Comparison of ENCODE assay signal across 8 cellular contexts in the genomic region with DNA sequence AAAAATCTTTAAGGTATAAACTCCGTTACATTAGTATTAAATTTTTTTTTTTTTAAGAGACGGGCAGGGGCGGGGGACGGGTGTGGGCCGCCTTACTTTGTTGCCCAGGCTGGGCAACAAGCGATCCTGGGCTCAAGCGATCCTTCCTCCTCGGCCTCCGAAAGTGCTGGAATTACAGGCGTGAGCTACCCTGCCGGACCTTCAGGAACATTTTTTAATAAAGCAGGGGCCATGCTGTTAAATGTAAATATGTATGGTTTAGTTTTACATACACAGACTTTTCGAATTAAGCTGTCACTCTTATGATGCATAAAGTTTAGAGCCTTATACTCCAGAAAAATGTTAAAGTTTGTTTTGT. TPM values are rescaled to one million over a fixed set of nuclear protein-coding genes. Genes with fewer than 3 reads are reported as not detected.
DNase-seq lines count a peak whose midpoint lies in the region; ATAC-seq, FAIRE-seq and TF ChIP-seq lines count a peak whose summit lies in the region.

No MANE protein-coding gene starts in this region.

- TF ChIP-seq POLR2A in K562 (conservative IDR thresholded peaks at IDR 0.05) (no peak), vagina (IDR thresholded peaks at IDR 0.05) (no peak)

- no peak for TF ChIP-seq RAD21 in K562 (CRISPR knock-in tag; conservative IDR thresholded peaks at IDR 0.05 in 1 of 2, IDR thresholded peaks at IDR 0.05 in 1 of 2)

- no peak for DNase-seq in left ventricle myocardium inferior
- no peak for DNase-seq in Right ventricle myocardium inferior (ENCODE audit: missing footprints)
- DNase-seq in K562 (ENCODE audit: extremely low read depth in 1 of 4, low spot score in 3 of 4): peak in 1 of 4 experiments; percentile 36
- peak; percentile 47 for DNase-seq in medulla oblongata (ENCODE audit: extremely low spot score)
- no peak for DNase-seq in vagina (ENCODE audit: extremely low spot score in 2 of 2)
- DNase-seq in AG20443 (ENCODE audit: low spot score): no peak
- DNase-seq in NCI-H2171 (lab: John Stamatoyannopoulos, UW): no peak
- DNase-seq in DMS79 treated with DMSO at 0.1 percent for 48 hours (lab: John Stamatoyannopoulos, UW): no peak

- H2AFZ ChIP-seq in K562 (ENCODE audit: low read depth, low read length): peak overlapping the region; percentile 30

- no TSS peak for BruUV-seq in K562 (replicated peaks; lab: Mats Ljungman, UMichigan)

- peak overlapping the region; percentile 93 for H3K4me3 ChIP-seq in left ventricle myocardium inferior
- H3K4me3 ChIP-seq in K562: peak overlapping the region; percentile 70
- peak overlapping the region; percentile 71 to 83 for H3K4me3 ChIP-seq in vagina

- H3K36me3 ChIP-seq in left ventricle myocardium inferior: no peaks in the 10 kb centered on the region
- no peaks in the 10 kb centered on the region for H3K36me3 ChIP-seq in K562 (ENCODE audit: control insufficient read depth, insufficient read depth, low read length)
- H3K36me3 ChIP-seq in vagina: no peaks in the 10 kb centered on the region

- intact Hi-C loops in left ventricle myocardium inferior (cut with micrococcal nuclease) (no loop called here), Right ventricle myocardium inferior (cut with DNase I) (loop anchor here (5.0 kb wide), 2 partner anchors 35 kb away; no protein-coding TSS in a partner anchor), K562 (cut with micrococcal nuclease) (loop anchor here (5.0 kb wide), 3 partner anchors 35 to 210 kb away; a partner anchor contains a TSS), vagina (cut with DNase I) (no loop called here)

- H3K79me2 ChIP-seq in K562 (ENCODE audit: control insufficient read depth, insufficient read depth, low read length): peaks cover 72% of the 10 kb centered on the region

- peaks cover 71% of the 10 kb centered on the region for H3K4me1 ChIP-seq in left ventricle myocardium inferior
- H3K4me1 ChIP-seq in K562 (replicated peaks in 1 of 2; ENCODE audit: control insufficient read depth in 2 of 2, insufficient read depth in 2 of 2, low read length in 2 of 2): peaks cover 10 to 23% of the 10 kb centered on the region in 2 experiments; a peak in 4 of 5 replicates
- H3K4me1 ChIP-seq in vagina: peaks cover 50% of the 10 kb centered on the region

- CTCF ChIA-PET in K562 (lab: Yijun Ruan, JAX; ENCODE audit: low intra/inter-chr PET ratio): interaction anchor here (0.5 to 0.7 kb wide), 3 partner anchors 34 to 154 kb away, joined by 3 read pairs; no protein-coding TSS in a partner anchor

- no peaks in the 10 kb centered on the region; the same call in 1 of the 2 replicates for H4K20me1 ChIP-seq in K562 (replicated peaks; ENCODE audit: control insufficient read depth, insufficient read depth, low read length)

- peak overlapping the region; percentile 99 for H3K27ac ChIP-seq in left ventricle myocardium inferior (replicated peaks)
- peak overlapping the region; percentile 20; the same call in 2 of the 3 replicates for H3K27ac ChIP-seq in K562 (ENCODE audit: extremely low read depth, low read depth, low read length)
- H3K27ac ChIP-seq in vagina: peak overlapping the region; percentile 99

- H3K4me2 ChIP-seq in K562 (ENCODE audit: insufficient read depth, low read length): peak overlapping the region; percentile 88

- TF ChIP-seq CTCF in left ventricle myocardium inferior (IDR thresholded peaks at IDR 0.05; ENCODE audit: borderline replicate concordance) (no peak), K562 (IDR thresholded peaks at IDR 0.05 in 2 of 3, conservative IDR thresholded peaks at IDR 0.05 in 1 of 3; ENCODE audit: insufficient read depth in 2 of 3, low read depth in 1 of 3, low read length in 3 of 3) (no peak), vagina (IDR thresholded peaks at IDR 0.05) (no peak)

- no peaks in the 10 kb centered on the region for H3K9me3 ChIP-seq in left ventricle myocardium inferior (replicated peaks)
- no peaks in the 10 kb centered on the region for H3K9me3 ChIP-seq in K562 (replicated peaks; ENCODE audit: control insufficient read depth, insufficient read depth, low read depth, low read length)
- H3K9me3 ChIP-seq in vagina: no peaks in the 10 kb centered on the region

- FAIRE-seq in K562 (lab: Jason Lieb, UNC): no peak

- POLR2A ChIA-PET in K562 (lab: Yijun Ruan, JAX): interaction anchor here (1.0 to 3.0 kb wide), 4 partner anchors 11 to 66 kb away, joined by 3 to 19 read pairs (median 8); no protein-coding TSS in a partner anchor

- in situ Hi-C loops in K562 (cut with MboI): no loop called here

- peak overlapping the region; percentile 88 to 95 for H3K9ac ChIP-seq in K562 (ENCODE audit: insufficient read depth in 1 of 2, low read depth in 2 of 2, low read length in 2 of 2)

- no peaks in the 10 kb centered on the region for H3K27me3 ChIP-seq in left ventricle myocardium inferior (ENCODE audit: low read depth)
- no peaks in the 10 kb centered on the region for H3K27me3 ChIP-seq in K562 (ENCODE audit: control insufficient read depth in 2 of 2, insufficient read depth in 2 of 2, low read length in 2 of 2)
- H3K27me3 ChIP-seq in vagina: no peaks in the 10 kb centered on the region

- TF ChIP-seq EP300 in K562 (IDR thresholded peaks at IDR 0.05; ENCODE audit: low read length): no peak

- 0% methylated on average over 12 of the region's 12 CpGs for WGBS in K562 (ENCODE audit: insufficient coverage, low coverage, missing lambda C conversion rate)

- ATAC-seq in Right ventricle myocardium inferior: no peak
- ATAC-seq in K562: no peak

- H3K9me1 ChIP-seq in K562 (ENCODE audit: control insufficient read depth, insufficient read depth, low read length): no peaks in the 10 kb centered on the region

TF ChIP-seq in K562, 482 proteins besides CTCF, POLR2A, EP300 and RAD21:
- TF ChIP-seq WHSC1 (IDR thresholded peaks at IDR 0.05; ENCODE audit: low read length) (no peak), RBFOX2 (IDR thresholded peaks at IDR 0.05; ENCODE audit: low read depth, low read length) (peak; percentile 32; the same call in 1 of the 2 replicates), CBX1 (IDR thresholded peaks at IDR 0.05; ENCODE audit: low read depth) (no peak)
- TF ChIP-seq, protein P1, sequence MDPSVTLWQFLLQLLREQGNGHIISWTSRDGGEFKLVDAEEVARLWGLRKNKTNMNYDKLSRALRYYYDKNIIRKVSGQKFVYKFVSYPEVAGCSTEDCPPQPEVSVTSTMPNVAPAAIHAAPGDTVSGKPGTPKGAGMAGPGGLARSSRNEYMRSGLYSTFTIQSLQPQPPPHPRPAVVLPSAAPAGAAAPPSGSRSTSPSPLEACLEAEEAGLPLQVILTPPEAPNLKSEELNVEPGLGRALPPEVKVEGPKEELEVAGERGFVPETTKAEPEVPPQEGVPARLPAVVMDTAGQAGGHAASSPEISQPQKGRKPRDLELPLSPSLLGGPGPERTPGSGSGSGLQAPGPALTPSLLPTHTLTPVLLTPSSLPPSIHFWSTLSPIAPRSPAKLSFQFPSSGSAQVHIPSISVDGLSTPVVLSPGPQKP (CRISPR knock-in tag; IDR thresholded peaks at IDR 0.05): no peak
TF ChIP-seq in K562: peak in this region for 1.

RNA-seq across cellular contexts. Expression of a gene that starts 2.4 kb away (rescaled TPM):
- total RNA-seq in left ventricle myocardium inferior (6.8 TPM), Right ventricle myocardium inferior (7.4 TPM), K562 (2014; rRNA removed) (7.4 and 9.0 TPM in 2 replicates), K562 (2014; rRNA removed; fragmentation: Illumina TruSeq; extraction: Trizol) (12.6 and 14.6 TPM in 2 replicates), K562 (2015; rRNA removed; fragmentation: Illumina TruSeq; extraction: Trizol) (11.9 and 13.0 TPM in 2 replicates), K562 (2021) (17.6 and 19.0 TPM in 2 replicates), vagina (9.8 TPM)
- total RNA-seq in K562 (2011; cell fraction: chromatin; rRNA removed; ENCODE audit: low replicate concordance): 6.7 and 7.6 TPM in 2 replicates
- 3.9 and 4.3 TPM in 2 replicates for total RNA-seq in K562 (2011; cell fraction: nucleolus; rRNA removed)
- 4.7 and 5.0 TPM in 2 replicates for total RNA-seq in K562 (2011; cell fraction: nucleoplasm; rRNA removed)
- polyA plus RNA-seq in K562 (2011; rRNA removed) (5.7 and 7.0 TPM in 2 replicates), K562 (2014; fragmentation: Illumina TruSeq; extraction: Trizol) (10.6 and 14.0 TPM in 2 replicates), K562 (2014; fragmentation: Nextera tagmentation; extraction: Ambion mirVana) (1 to 10 TPM; 2.1 to 2.7 TPM), K562 (2014; rRNA removed) (6.2 and 7.8 TPM in 2 replicates)
- 4.3 and 5.6 TPM in 2 replicates for polyA plus RNA-seq in K562 (2011; cell fraction: cytosol; rRNA removed)
- polyA plus RNA-seq in K562 (2011; cell fraction: nucleus; rRNA removed): 3.7 and 3.9 TPM in 2 replicates
- polyA plus RNA-seq in K562 (2012): 6.6 and 7.9 TPM in 2 replicates
- 14.7 and 16.9 TPM in 2 replicates for polyA minus RNA-seq in K562 (2011; rRNA and poly(A)+ RNA removed)
- 4.9 and 5.4 TPM in 2 replicates for polyA minus RNA-seq in K562 (2011; cell fraction: cytosol; rRNA and poly(A)+ RNA removed)
- 3.5 and 5.7 TPM in 2 replicates for polyA minus RNA-seq in K562 (2011; cell fraction: nucleus; rRNA and poly(A)+ RNA removed)

Comparison
In these comparisons a context has a peak if more than half of its experiments do, and no peak if none do; other contexts are left out.
1. intact Hi-C loops: an anchor here in Right ventricle myocardium inferior (5.0 kb wide) and K562 (5.0 kb wide); none called in left ventricle myocardium inferior and vagina.
2. H3K27ac ChIP-seq: peak in every context shown above with its lines; median percentile 99 in left ventricle myocardium inferior; 99 in vagina; 20 in K562.